In the genomic region with DNA sequence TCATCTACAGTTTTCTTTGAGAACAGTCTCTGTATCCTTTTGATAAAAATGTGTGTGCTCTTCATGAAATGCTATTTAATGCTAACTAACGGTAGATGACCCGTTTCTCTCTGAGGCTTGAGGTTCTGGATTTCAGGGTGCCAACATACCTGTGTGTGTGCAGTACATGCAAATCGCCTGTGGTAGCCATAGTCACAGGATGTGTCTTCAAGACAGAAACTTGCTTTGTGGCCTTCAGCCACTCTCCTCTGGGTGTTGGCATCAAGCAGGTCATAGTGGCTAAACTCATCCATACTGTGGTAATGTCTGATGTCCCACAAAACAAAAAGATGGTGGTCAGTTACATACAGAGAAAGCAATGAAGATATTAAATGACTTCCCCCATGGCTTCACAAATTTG, we compare ENCODE assay signal across 2 cellular contexts.
TF ChIP-seq lines count a peak whose summit lies in the region.

No MANE protein-coding gene starts in this region.

TF ChIP-seq in SK-N-SH, 30 proteins besides CTCF, POLR2A, EP300 and RAD21 (continued from another document):
- TF ChIP-seq, protein P1, sequence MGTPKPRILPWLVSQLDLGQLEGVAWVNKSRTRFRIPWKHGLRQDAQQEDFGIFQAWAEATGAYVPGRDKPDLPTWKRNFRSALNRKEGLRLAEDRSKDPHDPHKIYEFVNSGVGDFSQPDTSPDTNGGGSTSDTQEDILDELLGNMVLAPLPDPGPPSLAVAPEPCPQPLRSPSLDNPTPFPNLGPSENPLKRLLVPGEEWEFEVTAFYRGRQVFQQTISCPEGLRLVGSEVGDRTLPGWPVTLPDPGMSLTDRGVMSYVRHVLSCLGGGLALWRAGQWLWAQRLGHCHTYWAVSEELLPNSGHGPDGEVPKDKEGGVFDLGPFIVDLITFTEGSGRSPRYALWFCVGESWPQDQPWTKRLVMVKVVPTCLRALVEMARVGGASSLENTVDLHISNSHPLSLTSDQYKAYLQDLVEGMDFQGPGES (IDR thresholded peaks at IDR 0.05; ENCODE audit: low read depth, low read length) = no peak
- TF ChIP-seq NFIC (IDR thresholded peaks at IDR 0.05; ENCODE audit: borderline replicate concordance) (no peak), FOXJ3 (CRISPR knock-in tag; IDR thresholded peaks at IDR 0.05) (no peak), NRF1 (IDR thresholded peaks at IDR 0.05; ENCODE audit: low read depth, low read length) (no peak), RXRA (IDR thresholded peaks at IDR 0.05; ENCODE audit: borderline replicate concordance, low read depth) (no peak), GATA2 (CRISPR knock-in tag; IDR thresholded peaks at IDR 0.05) (no peak), USF1 (IDR thresholded peaks at IDR 0.05; ENCODE audit: borderline replicate concordance, low read depth) (no peak), GABPA (IDR thresholded peaks at IDR 0.05; ENCODE audit: low read depth) (no peak), TEAD4 (IDR thresholded peaks at IDR 0.05; ENCODE audit: borderline replicate concordance, insufficient read depth) (no peak), FOSL2 (IDR thresholded peaks at IDR 0.05; ENCODE audit: borderline replicate concordance, low read depth) (no peak), FOXM1 (IDR thresholded peaks at IDR 0.05; ENCODE audit: low read depth) (no peak), RCOR1 (IDR thresholded peaks at IDR 0.05; ENCODE audit: low read length) (no peak), MEF2A (IDR thresholded peaks at IDR 0.05; ENCODE audit: borderline replicate concordance, low read depth) (no peak)
- TF ChIP-seq, protein P2, sequence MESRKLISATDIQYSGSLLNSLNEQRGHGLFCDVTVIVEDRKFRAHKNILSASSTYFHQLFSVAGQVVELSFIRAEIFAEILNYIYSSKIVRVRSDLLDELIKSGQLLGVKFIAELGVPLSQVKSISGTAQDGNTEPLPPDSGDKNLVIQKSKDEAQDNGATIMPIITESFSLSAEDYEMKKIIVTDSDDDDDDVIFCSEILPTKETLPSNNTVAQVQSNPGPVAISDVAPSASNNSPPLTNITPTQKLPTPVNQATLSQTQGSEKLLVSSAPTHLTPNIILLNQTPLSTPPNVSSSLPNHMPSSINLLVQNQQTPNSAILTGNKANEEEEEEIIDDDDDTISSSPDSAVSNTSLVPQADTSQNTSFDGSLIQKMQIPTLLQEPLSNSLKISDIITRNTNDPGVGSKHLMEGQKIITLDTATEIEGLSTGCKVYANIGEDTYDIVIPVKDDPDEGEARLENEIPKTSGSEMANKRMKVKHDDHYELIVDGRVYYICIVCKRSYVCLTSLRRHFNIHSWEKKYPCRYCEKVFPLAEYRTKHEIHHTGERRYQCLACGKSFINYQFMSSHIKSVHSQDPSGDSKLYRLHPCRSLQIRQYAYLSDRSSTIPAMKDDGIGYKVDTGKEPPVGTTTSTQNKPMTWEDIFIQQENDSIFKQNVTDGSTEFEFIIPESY (IDR thresholded peaks at IDR 0.05; ENCODE audit: borderline replicate concordance, low read depth) = no peak
- TF ChIP-seq, protein P3, sequence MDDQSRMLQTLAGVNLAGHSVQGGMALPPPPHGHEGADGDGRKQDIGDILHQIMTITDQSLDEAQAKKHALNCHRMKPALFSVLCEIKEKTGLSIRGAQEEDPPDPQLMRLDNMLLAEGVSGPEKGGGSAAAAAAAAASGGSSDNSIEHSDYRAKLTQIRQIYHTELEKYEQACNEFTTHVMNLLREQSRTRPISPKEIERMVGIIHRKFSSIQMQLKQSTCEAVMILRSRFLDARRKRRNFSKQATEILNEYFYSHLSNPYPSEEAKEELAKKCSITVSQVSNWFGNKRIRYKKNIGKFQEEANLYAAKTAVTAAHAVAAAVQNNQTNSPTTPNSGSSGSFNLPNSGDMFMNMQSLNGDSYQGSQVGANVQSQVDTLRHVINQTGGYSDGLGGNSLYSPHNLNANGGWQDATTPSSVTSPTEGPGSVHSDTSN (IDR thresholded peaks at IDR 0.05) = no peak

TF ChIP-seq in SK-N-SH treated with all-trans-retinoic acid at 6 μM for 48 hours, 23 proteins besides CTCF, POLR2A, EP300 and RAD21 (continued from another document):
- TF ChIP-seq TSHZ2 (CRISPR knock-in tag; IDR thresholded peaks at IDR 0.05) = no peak
- no peak for TF ChIP-seq BACH2 (CRISPR knock-in tag; IDR thresholded peaks at IDR 0.05; ENCODE audit: borderline replicate concordance)
